22 cellular contexts compared by ENCODE assay signal in genomic region chr11:112467721-112468120, GRCh38.
"Had no signal": no experiment of that assay in that cellular context is flagged by ENCODE, and none has a peak within 500 bp of the region (broad histone marks: within the 10 kb centered on the region; RNA-seq: fewer than 3 reads in every experiment).

No MANE protein-coding gene starts in this region.

- H3K36me3 ChIP-seq: esophagus squamous epithelium, lower lobe of right lung, prostate gland, sigmoid colon, spleen, suprapubic skin, transverse colon had no signal

- DNase-seq: central memory CD4-positive, alpha-beta T cell; effector CD8-positive, alpha-beta T cell; endodermal cell; esophagus squamous epithelium; head of caudate nucleus; left ventricle myocardium superior; lower lobe of right lung; naive B cell; right cardiac atrium; sigmoid colon; spleen; stimulated activated CD4-positive, alpha-beta T cell treated with anti-CD3 and anti-CD28 coated beads, Interleukin-4, amount 100 ng/mL, for 4 hours; transverse colon had no signal

- H3K27ac ChIP-seq: epithelial cell of prostate, esophagus squamous epithelium, lower lobe of right lung, prostate gland, sigmoid colon, skin epidermis, spleen, suprapubic skin, transverse colon had no signal

- H3K4me1 ChIP-seq: esophagus squamous epithelium, lower lobe of right lung, prostate gland, sigmoid colon, spleen, suprapubic skin, transverse colon had no signal

- FAIRE-seq: colon, frontal cortex, keratinocyte had no signal

- H3K27me3 ChIP-seq: sigmoid colon, transverse colon had no signal

- ATAC-seq: left ventricle myocardium superior; lower lobe of right lung; natural killer cell treated with Interleukin-12 subunit alpha and Interleukin-12 subunit beta and Interleukin-15 and Interleukin-18, amount 100 ng/mL, for 72 hours; right cardiac atrium; stimulated activated memory B cell treated with anti-CD40 and anti-IgM and Interleukin-4, amounts not matched to agents 10 μg/mL and 1 μg/mL and 100 μg/mL, for 72 hours had no signal

- H3K4me3 ChIP-seq: esophagus squamous epithelium, lower lobe of right lung, prostate gland, sigmoid colon, skin epidermis, spleen, suprapubic skin, transverse colon had no signal

- H3K9me3 ChIP-seq: esophagus squamous epithelium, lower lobe of right lung, prostate gland, sigmoid colon, spleen, suprapubic skin, transverse colon had no signal
